ENCODE assay signal across 11 cellular contexts in the genomic region with DNA sequence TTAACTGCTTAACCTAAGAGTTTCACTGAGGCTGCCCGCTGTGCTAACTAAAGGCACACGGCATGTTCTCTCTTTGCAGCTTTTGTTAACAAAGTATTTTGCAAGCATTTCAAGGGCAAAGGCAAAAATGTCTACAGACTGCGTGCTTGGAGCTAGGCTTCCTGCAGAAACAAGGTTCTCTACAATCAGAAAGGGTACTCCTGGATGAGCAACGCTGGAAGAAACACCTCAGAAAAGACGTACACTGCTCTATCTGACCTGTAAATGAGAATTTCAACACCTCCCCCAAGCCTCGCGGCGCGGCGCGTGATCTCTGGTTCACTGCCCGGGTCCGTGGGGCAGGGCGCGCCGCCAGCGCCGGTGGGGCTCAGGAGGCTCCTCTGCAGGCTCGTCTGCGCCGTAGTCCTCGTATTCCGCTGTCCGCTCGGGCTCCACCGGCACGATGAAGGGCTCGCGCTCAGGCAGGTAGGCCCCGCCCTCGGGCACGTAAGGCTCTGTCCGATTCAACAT.
DNase-seq lines count a peak whose midpoint lies in the region; ATAC-seq, FAIRE-seq and TF ChIP-seq lines count a peak whose summit lies in the region.
"Had no signal": no experiment of that assay in that cellular context is flagged by ENCODE, and none has a peak within 500 bp of the region (broad histone marks: within the 10 kb centered on the region; RNA-seq: fewer than 3 reads in every experiment).

No MANE protein-coding gene starts in this region.

- no peaks in the 10 kb centered on the region for H3K4me1 ChIP-seq in left lung
- H3K4me1 ChIP-seq in small intestine (ENCODE audit: control insufficient read depth in 2 of 2, insufficient read depth in 1 of 2, low read depth in 1 of 2, low read length in 1 of 2) = no peaks in the 10 kb centered on the region

- no peak for FAIRE-seq in small intestine (lab: Jason Lieb, UNC)

- H3K27me3 ChIP-seq in left lung = peaks cover 0 to 23% of the 10 kb centered on the region in 2 donors
- H3K27me3 ChIP-seq in small intestine (ENCODE audit: control insufficient read depth in 2 of 2, insufficient read depth in 2 of 2, low read length in 2 of 2) = no peaks in the 10 kb centered on the region

- peaks cover 70% of the 10 kb centered on the region for H3K4me1 Mint-ChIP-seq in chondrocyte (ENCODE audit: low read depth)
- H3K4me1 Mint-ChIP-seq in T-helper 17 cell = peaks cover 3% of the 10 kb centered on the region
- H3K4me1 Mint-ChIP-seq in natural killer cell treated with Interleukin-12 subunit alpha and Interleukin-12 subunit beta and Interleukin-15 and Interleukin-18, amount 100 ng/mL, for 72 hours (ENCODE audit: low read depth in 2 of 2) = no peaks in the 10 kb centered on the region

- peak; percentile 73 for DNase-seq in HuH-7 (ENCODE audit: low spot score)
- peak; percentile 90 for DNase-seq in chondrocyte (ENCODE audit: low spot score)
- peak; percentile 42 to 85 for DNase-seq in left lung
- DNase-seq in small intestine = peak; percentile 22
- DNase-seq in T-helper 17 cell = no peak
- no peak for DNase-seq in natural killer cell treated with Interleukin-12 subunit alpha and Interleukin-12 subunit beta and Interleukin-15 and Interleukin-18, amount 100 ng/mL, for 72 hours (ENCODE audit: low spot score)
- DNase-seq: activated CD4-positive, alpha-beta T cell treated with anti-CD3 and anti-CD28 coated beads, Interleukin-2, amount 50 U/mL, for 4 hours; DND-41; stimulated activated CD4-positive, alpha-beta T cell treated with anti-CD3 and anti-CD28 coated beads, Interleukin-1b, Interleukin-23, amount 100 ng/mL, for 48 hours had no signal

- H3K27me3 Mint-ChIP-seq in chondrocyte (ENCODE audit: low read depth) (no peaks in the 10 kb centered on the region), T-helper 17 cell (peaks cover 20% of the 10 kb centered on the region)
- H3K27me3 Mint-ChIP-seq in natural killer cell treated with Interleukin-12 subunit alpha and Interleukin-12 subunit beta and Interleukin-15 and Interleukin-18, amount 100 ng/mL, for 72 hours = peaks cover 18 to 19% of the 10 kb centered on the region in 2 donors

- no peaks in the 10 kb centered on the region for H3K9me3 Mint-ChIP-seq in chondrocyte (ENCODE audit: low read depth)
- peaks cover 4% of the 10 kb centered on the region for H3K9me3 Mint-ChIP-seq in natural killer cell treated with Interleukin-12 subunit alpha and Interleukin-12 subunit beta and Interleukin-15 and Interleukin-18, amount 100 ng/mL, for 72 hours

- H3K4me3 Mint-ChIP-seq in chondrocyte (ENCODE audit: unreplicated experiment) = no peak overlapping the region
- H3K4me3 Mint-ChIP-seq in T-helper 17 cell = no peak overlapping the region
- H3K4me3 Mint-ChIP-seq in natural killer cell treated with Interleukin-12 subunit alpha and Interleukin-12 subunit beta and Interleukin-15 and Interleukin-18, amount 100 ng/mL, for 72 hours = no peak overlapping the region

- no peaks in the 10 kb centered on the region for H3K9me3 ChIP-seq in left lung
- H3K9me3 ChIP-seq in small intestine (ENCODE audit: control insufficient read depth, low read depth) = no peaks in the 10 kb centered on the region
- H3K9me3 ChIP-seq in T-helper 17 cell (ENCODE audit: control insufficient read depth, low read length, poor library complexity, severe bottlenecking) = no peaks in the 10 kb centered on the region

- 5 to 18% (median 10%) methylated on average over 33 of the region's 33 CpGs for WGBS in small intestine, 3 donors

- ATAC-seq in left lung (peak; percentile 96), T-helper 17 cell (no peak), GM19023 (IDR thresholded peaks at IDR 0.05; ENCODE audit: unreplicated experiment) (no peak), GM18907 (IDR thresholded peaks at IDR 0.05; ENCODE audit: unreplicated experiment) (no peak)
- ATAC-seq in natural killer cell treated with Interleukin-12 subunit alpha and Interleukin-12 subunit beta and Interleukin-15 and Interleukin-18, amount 100 ng/mL, for 72 hours = no peak

- H3K36me3 ChIP-seq in left lung = no peaks in the 10 kb centered on the region
- no peaks in the 10 kb centered on the region for H3K36me3 ChIP-seq in small intestine (ENCODE audit: control insufficient read depth in 2 of 2, insufficient read depth in 2 of 2, low read length in 2 of 2)

- intact Hi-C loops in left lung (cut with DNase I) = no loop called here

- peak overlapping the region; percentile 79 for H3K27ac Mint-ChIP-seq in chondrocyte (ENCODE audit: unreplicated experiment)
- no peak overlapping the region for H3K27ac Mint-ChIP-seq in T-helper 17 cell
- H3K27ac Mint-ChIP-seq in natural killer cell treated with Interleukin-12 subunit alpha and Interleukin-12 subunit beta and Interleukin-15 and Interleukin-18, amount 100 ng/mL, for 72 hours = no peak overlapping the region

- peaks cover 75% of the 10 kb centered on the region for H3K36me3 Mint-ChIP-seq in chondrocyte (ENCODE audit: low read depth)
- no peaks in the 10 kb centered on the region for H3K36me3 Mint-ChIP-seq in T-helper 17 cell (ENCODE audit: low read depth)
- no peaks in the 10 kb centered on the region for H3K36me3 Mint-ChIP-seq in natural killer cell treated with Interleukin-12 subunit alpha and Interleukin-12 subunit beta and Interleukin-15 and Interleukin-18, amount 100 ng/mL, for 72 hours

- no peak for TF ChIP-seq CTCF in chondrocyte (IDR thresholded peaks at IDR 0.05)
- no peak for TF ChIP-seq CTCF in left lung (IDR thresholded peaks at IDR 0.05)

- H3K27ac ChIP-seq in left lung = no peak overlapping the region
- H3K27ac ChIP-seq in small intestine (ENCODE audit: low read depth in 1 of 2, low read length in 1 of 2) = peak overlapping the region in 1 of 2 donors; percentile 3

- H3K4me3 ChIP-seq in left lung (peak overlapping the region; percentile 7 to 10), small intestine (ENCODE audit: low read depth in 1 of 2, low read length in 2 of 2) (peak overlapping the region in 1 of 2 donors; percentile 30)

Comparison
In these comparisons a context has a peak if more than half of its experiments do, and no peak if none do; other contexts are left out.
1. DNase-seq: peak in HuH-7 (single experiment), chondrocyte (single experiment), left lung (2 of 2) and small intestine (single experiment); none in T-helper 17 cell (0 of 3) and natural killer cell treated with Interleukin-12 subunit alpha and Interleukin-12 subunit beta and Interleukin-15 and Interleukin-18, amount 100 ng/mL, for 72 hours (single experiment).